ENCODE assay signal across 9 cellular contexts in the genomic region with DNA sequence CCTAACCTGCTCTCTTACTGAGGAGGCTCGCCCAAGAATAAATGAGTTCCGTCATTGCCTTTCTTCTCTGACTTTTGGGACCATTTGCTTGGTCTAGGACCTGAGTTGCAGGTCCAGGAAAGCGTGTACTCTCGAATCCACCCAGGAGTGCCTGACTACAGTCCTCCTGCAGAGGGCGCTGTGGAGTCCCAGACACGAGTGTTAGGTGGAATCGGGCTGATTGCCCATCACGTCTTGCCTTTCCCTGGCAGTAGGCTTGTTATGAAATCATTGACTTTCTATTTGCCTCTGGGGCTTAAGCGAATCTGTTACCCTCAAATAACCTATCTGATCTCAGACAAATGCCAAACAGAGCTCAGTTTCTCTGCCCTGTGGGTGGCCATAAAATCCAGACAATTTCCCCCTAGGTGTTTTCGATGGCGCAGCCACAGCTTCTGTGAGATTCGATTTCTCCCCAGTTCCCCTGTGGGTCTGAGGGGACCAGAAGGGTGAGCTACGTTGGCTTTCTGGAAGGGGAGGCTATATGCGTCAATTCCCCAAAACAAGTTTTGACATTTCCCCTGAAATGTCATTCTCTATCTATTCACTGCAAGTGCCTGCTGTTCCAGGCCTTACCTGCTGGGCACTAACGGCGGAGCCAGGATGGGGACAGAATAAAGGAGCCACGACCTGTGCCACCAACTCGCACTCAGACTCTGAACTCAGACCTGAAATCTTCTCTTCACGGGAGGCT. TPM values are rescaled to one million over a fixed set of nuclear protein-coding genes. Genes with fewer than 3 reads are reported as not detected.
A peak's percentile ranks its signal among the peaks of the same experiment; 100 is the strongest.
DNase-seq lines count a peak whose midpoint lies in the region; ATAC-seq and FAIRE-seq lines count a peak whose summit lies in the region.
"Had no signal": no experiment of that assay in that cellular context is flagged by ENCODE, and none has a peak within 500 bp of the region (broad histone marks: within the 10 kb centered on the region; RNA-seq: fewer than 3 reads in every experiment).

A gene with protein sequence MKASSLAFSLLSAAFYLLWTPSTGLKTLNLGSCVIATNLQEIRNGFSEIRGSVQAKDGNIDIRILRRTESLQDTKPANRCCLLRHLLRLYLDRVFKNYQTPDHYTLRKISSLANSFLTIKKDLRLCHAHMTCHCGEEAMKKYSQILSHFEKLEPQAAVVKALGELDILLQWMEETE (plus strand): TSS at position 685 of the 733 bp plus-strand sequence. CDS start 230 bp downstream, outside the sequence.

- peak; percentile 63 for FAIRE-seq in HTR-8/SVneo (lab: Jason Lieb, UNC)

- DNase-seq in COR-L47 (lab: John Stamatoyannopoulos, UW): peak; percentile 51
- peak; percentile 81 for DNase-seq in HTR-8/SVneo (ENCODE audit: insufficient read length, low spot score)
- peak; percentile 72 for DNase-seq in RPMI7951 (ENCODE audit: low read depth)
- DNase-seq in activated T-helper 9 cell treated with anti-CD3 and anti-CD28 coated beads, Interleukin-2, amount 50 U/mL, for 16 hours (ENCODE audit: low read depth): peak; percentile 75
- peak; percentile 29 for DNase-seq in globus pallidus (ENCODE audit: low spot score)
- peak in 8 of 10 donors; percentile 32 to 81 (median 60) for DNase-seq in posterior cingulate gyrus
- DNase-seq in ureter (ENCODE audit: low spot score): peak; percentile 87

- intact Hi-C loops in posterior cingulate gyrus (cut with DNase I): no loop called here

- ATAC-seq in HG03025 (IDR thresholded peaks at IDR 0.05; ENCODE audit: low FRiP score, unreplicated experiment): no peak

RNA-seq across cellular contexts. Expression of the gene that starts here (rescaled TPM):
- not detected in 2 replicates for total RNA-seq in RPMI7951 (2014; rRNA removed; shearing (Covaris generic))
- not detected for total RNA-seq in ureter
- total RNA-seq: T-helper 1 cell treated with Interleukin-12 subunit alpha and Interleukin-12 subunit beta and Interleukin-4 antibody, amounts not matched to agents 30 ng/mL and 1 ng/mL, for 36 hours had no signal

Comparison
In these comparisons a context has a peak if more than half of its experiments do, and no peak if none do; other contexts are left out.
1. Peak in DNase-seq in RPMI7951; RNA of the gene not detected or under 1 TPM.
2. Peak in DNase-seq in ureter; RNA of the gene not detected or under 1 TPM.
3. DNase-seq: peak in every context shown above with its lines; median percentile 87 in ureter; 81 in HTR-8/SVneo; 75 in activated T-helper 9 cell treated with anti-CD3 and anti-CD28 coated beads, Interleukin-2, amount 50 U/mL, for 16 hours; 72 in RPMI7951; 60 in posterior cingulate gyrus; 51 in COR-L47; 29 in globus pallidus.